In genomic region chr10:97046426-97047072, GRCh38 we compare ENCODE assay signal across 19 cellular contexts.
"Had no signal": no experiment of that assay in that cellular context is flagged by ENCODE, and none has a peak within 500 bp of the region (broad histone marks: within the 10 kb centered on the region; RNA-seq: fewer than 3 reads in every experiment).

No MANE protein-coding gene starts in this region.

- H3K9me3 Mint-ChIP-seq: nephron had no signal

- H3K27ac Mint-ChIP-seq: memory B cell, mesothelial cell of epicardium, nephron had no signal

- H3K4me1 Mint-ChIP-seq: mesothelial cell of epicardium had no signal

- H3K4me1 ChIP-seq: colonic mucosa, foreskin keratinocyte, right atrium auricular region, sigmoid colon, stomach, transverse colon had no signal

- H3K36me3 ChIP-seq: colonic mucosa, neutrophil, right atrium auricular region, sigmoid colon, stomach, thoracic aorta, transverse colon had no signal

- H3K27ac ChIP-seq: colonic mucosa, foreskin keratinocyte, neutrophil, right atrium auricular region, sigmoid colon, skin epidermis, stomach, thoracic aorta, transverse colon had no signal

- H3K36me3 Mint-ChIP-seq: mesothelial cell of epicardium had no signal

- H3K4me3 ChIP-seq: colonic mucosa, right atrium auricular region, sigmoid colon, skin epidermis, stomach, thoracic aorta, transverse colon had no signal

- ATAC-seq: foreskin keratinocyte, left colon had no signal

- DNase-seq: colonic mucosa; dermis blood vessel endothelial cell; erythroblast; left colon; sigmoid colon; stimulated activated CD4-positive, alpha-beta T cell treated with anti-CD3 and anti-CD28 coated beads, Interleukin-2, amount 100 ng/mL, for 24 hours; stimulated activated CD4-positive, alpha-beta T cell treated with anti-CD3 and anti-CD28 coated beads, Interleukin-4, amount 100 ng/mL, for 4 hours; stimulated activated naive CD4-positive, alpha-beta T cell; stomach; substantia nigra; transverse colon had no signal

- H3K27me3 ChIP-seq: colonic mucosa, right atrium auricular region, sigmoid colon had no signal

- H3K4me3 Mint-ChIP-seq: memory B cell, mesothelial cell of epicardium, nephron had no signal

- H3K9me3 ChIP-seq: colonic mucosa, neutrophil, right atrium auricular region, sigmoid colon, thoracic aorta, transverse colon had no signal
